19 cellular contexts compared by ENCODE assay signal in the genomic region with DNA sequence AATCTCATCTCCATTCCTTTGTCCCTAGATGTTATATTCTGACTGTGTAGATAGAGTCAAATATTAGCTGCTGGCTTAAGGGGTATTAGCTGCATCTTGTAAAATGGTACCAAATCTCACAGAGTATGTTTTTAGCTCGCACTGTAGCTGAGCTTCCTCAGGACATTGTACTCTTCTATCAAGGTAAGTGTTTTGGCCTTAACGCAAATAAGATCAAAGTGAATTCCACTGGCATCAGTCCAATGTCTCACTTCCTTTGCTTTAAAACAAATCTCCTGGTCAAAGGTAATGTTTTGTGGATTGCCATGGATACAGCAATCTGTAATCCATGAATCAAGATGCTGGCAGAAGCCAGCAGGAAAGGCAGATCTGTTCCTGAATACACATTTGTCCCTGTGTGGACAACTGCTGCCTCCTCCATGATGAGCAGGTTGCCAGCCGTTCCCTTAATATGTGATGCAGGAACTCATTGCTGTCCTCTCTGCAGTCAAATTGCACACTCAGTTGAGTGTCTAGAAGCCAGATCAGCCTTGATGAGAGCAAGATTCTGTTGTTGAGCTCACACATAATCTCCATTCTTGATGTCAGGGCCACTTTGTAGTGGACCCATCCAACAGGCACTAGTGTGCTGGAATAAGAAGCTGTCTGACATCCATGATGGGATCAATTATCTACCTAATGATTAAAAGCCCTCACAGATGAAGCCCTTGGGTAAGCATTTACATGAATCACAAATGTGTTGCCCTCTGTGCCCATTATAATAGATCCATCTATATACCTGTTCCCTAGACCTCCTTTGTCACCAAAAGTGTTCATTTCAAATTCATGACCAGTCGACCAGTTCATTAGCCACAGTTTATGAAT.
DNase-seq lines count a peak whose midpoint lies in the region; ATAC-seq, FAIRE-seq and TF ChIP-seq lines count a peak whose summit lies in the region.
"Had no signal": no experiment of that assay in that cellular context is flagged by ENCODE, and none has a peak within 500 bp of the region (broad histone marks: within the 10 kb centered on the region; RNA-seq: fewer than 3 reads in every experiment).

No MANE protein-coding gene starts in this region.

- CTCF ChIA-PET in PC-3 (lab: Charles Lee), result no interaction called here
- CTCF ChIA-PET in OCI-LY7 (lab: Charles Lee; ENCODE audit: unreplicated experiment), result no interaction called here

- H3K4me3 ChIP-seq in PC-3 (ENCODE audit: low read length), result no peak overlapping the region
- H3K4me3 ChIP-seq in pancreas, result no peak overlapping the region
- no peak overlapping the region for H3K4me3 ChIP-seq in stomach
- H3K4me3 ChIP-seq in OCI-LY7 (ENCODE audit: low read depth, low read length, poor library complexity, severe bottlenecking), result no peak overlapping the region
- H3K4me3 ChIP-seq: GM23248 had no signal

- H3K27ac ChIP-seq in PC-3 (ENCODE audit: low read length) (no peak overlapping the region), pancreas (peak overlapping the region in 3 of 4 donors; percentile 4 to 75 (median 74)), stomach (peak overlapping the region in 1 of 5 donors; percentile 40), OCI-LY7 (ENCODE audit: low read depth, low read length, poor library complexity, severe bottlenecking) (no peak overlapping the region)
- H3K27ac ChIP-seq: brain microvascular endothelial cell, GM23248 had no signal

- H3K27me3 ChIP-seq in PC-3 (ENCODE audit: low read length), result no peaks in the 10 kb centered on the region
- H3K27me3 ChIP-seq in pancreas, result no peaks in the 10 kb centered on the region
- H3K27me3 ChIP-seq in stomach, result no peaks in the 10 kb centered on the region
- H3K27me3 ChIP-seq: BE2C, brain microvascular endothelial cell had no signal

- TF ChIP-seq CTCF in PC-3 (conservative IDR thresholded peaks at IDR 0.05; ENCODE audit: low read depth, low read length), result no peak
- no peak for TF ChIP-seq CTCF in pancreas (IDR thresholded peaks at IDR 0.05)
- no peak for TF ChIP-seq CTCF in stomach (IDR thresholded peaks at IDR 0.05)
- TF ChIP-seq CTCF in OCI-LY7 (conservative IDR thresholded peaks at IDR 0.05; ENCODE audit: low read length), result no peak

- no peaks in the 10 kb centered on the region for H3K79me2 ChIP-seq in PC-3 (ENCODE audit: low read length)
- H3K79me2 ChIP-seq in OCI-LY7 (ENCODE audit: insufficient read depth, low read depth, low read length), result no peaks in the 10 kb centered on the region

- FAIRE-seq in pancreas (lab: Jason Lieb, UNC), result peak; percentile 51
- FAIRE-seq: RCC 7860 had no signal

- peak; percentile 100 for DNase-seq in HT-29 (ENCODE audit: low spot score)
- peak; percentile 50 for DNase-seq in PC-3
- DNase-seq in glomerular visceral epithelial cell (ENCODE audit: extremely low spot score), result peak; percentile 12
- peak in 3 of 6 donors; percentile 22 to 42 (median 35) for DNase-seq in pancreas
- no peak for DNase-seq in stomach
- no peak for DNase-seq in activated T-cell treated with anti-CD3 and anti-CD28 coated beads, Interleukin-2, amount 50 U/mL, for 48 hours
- DNase-seq in dedifferentiated amniotic fluid mesenchymal stem cell (ENCODE audit: extremely low spot score), result no peak
- no peak for DNase-seq in OCI-LY7 (ENCODE audit: low spot score)
- DNase-seq: activated B cell treated with CpG ODN at 0.5 μM for 24 hours; activated CD8-positive, alpha-beta memory T cell treated with anti-CD3 and anti-CD28 coated beads, Interleukin-2, amount 10 ng/mL, durations not matched to agents 7 days and 5 days; activated naive CD4-positive, alpha-beta T cell; BE2C; brain microvascular endothelial cell; DMS79 treated with DMSO at 0.1 percent for 48 hours; effector CD8-positive, alpha-beta T cell; GM23248; NCI-H1105; nucleus accumbens had no signal

- BruUV-seq in PC-3 (replicated peaks; lab: Mats Ljungman, UMichigan) (no TSS peak), OCI-LY7 (replicated peaks; lab: Mats Ljungman, UMichigan) (no TSS peak)

- H3K9ac ChIP-seq in PC-3 (ENCODE audit: low read length), result no peak overlapping the region
- H3K9ac ChIP-seq: GM23248 had no signal

- intact Hi-C loops in PC-3 (cut with micrococcal nuclease), result no loop called here
- intact Hi-C loops in pancreas (cut with DNase I), result no loop called here
- intact Hi-C loops in stomach (cut with DNase I; ENCODE audit: low total_unique reads), result no loop called here
- intact Hi-C loops in OCI-LY7 (cut with micrococcal nuclease; ENCODE audit: unreplicated experiment), result no loop called here

- no peaks in the 10 kb centered on the region for H3K9me2 ChIP-seq in PC-3 (replicated peaks; ENCODE audit: low read length)
- no peaks in the 10 kb centered on the region for H3K9me2 ChIP-seq in OCI-LY7 (ENCODE audit: insufficient read depth, low read length)

- peaks cover 7% of the 10 kb centered on the region; the same call in 1 of the 2 replicates for H3K4me1 ChIP-seq in PC-3 (ENCODE audit: insufficient read depth, low read length)
- peaks cover 3 to 41% (median 33%) of the 10 kb centered on the region in 3 donors for H3K4me1 ChIP-seq in pancreas
- peaks cover 0 to 24% (median 4%) of the 10 kb centered on the region in 4 donors for H3K4me1 ChIP-seq in stomach
- H3K4me1 ChIP-seq in OCI-LY7 (ENCODE audit: insufficient read depth, low read length, poor library complexity, severe bottlenecking), result no peaks in the 10 kb centered on the region
- H3K4me1 ChIP-seq: BE2C had no signal

- no peaks in the 10 kb centered on the region for H3K36me3 ChIP-seq in PC-3 (ENCODE audit: low read depth, low read length)
- H3K36me3 ChIP-seq in pancreas, result no peaks in the 10 kb centered on the region
- no peaks in the 10 kb centered on the region for H3K36me3 ChIP-seq in stomach
- no peaks in the 10 kb centered on the region for H3K36me3 ChIP-seq in OCI-LY7 (ENCODE audit: insufficient read depth, low read length)
- H3K36me3 ChIP-seq: BE2C, brain microvascular endothelial cell had no signal

- H3K4me2 ChIP-seq in PC-3 (ENCODE audit: low read length), result no peak overlapping the region
- no peak overlapping the region for H3K4me2 ChIP-seq in OCI-LY7 (ENCODE audit: low read length)

- WGBS in pancreas, 2 donors, result 35 to 38% methylated on average over 4 of the region's 4 CpGs
- 35 to 65% (median 43%) methylated on average over 4 of the region's 4 CpGs for WGBS in stomach, 5 donors

- no peak for ATAC-seq in PC-3
- ATAC-seq in pancreas, result peak; percentile 81 to 91 (median 87)
- ATAC-seq: activated CD8-positive, alpha-beta memory T cell treated with anti-CD3 and anti-CD28 coated beads, Interleukin-2, amount 10 ng/mL, durations not matched to agents 7 days and 5 days had no signal

- no peak for TF ChIP-seq EP300 in stomach (IDR thresholded peaks at IDR 0.05)

- H4K20me1 ChIP-seq in PC-3 (ENCODE audit: low read length) (no peaks in the 10 kb centered on the region), OCI-LY7 (ENCODE audit: insufficient read depth, low read length) (no peaks in the 10 kb centered on the region)

- TF ChIP-seq POLR2A in stomach (IDR thresholded peaks at IDR 0.05), result no peak

- H3K9me3 ChIP-seq in PC-3 (ENCODE audit: low read length) (no peaks in the 10 kb centered on the region), pancreas (no peaks in the 10 kb centered on the region), stomach (no peaks in the 10 kb centered on the region), OCI-LY7 (ENCODE audit: low read length) (no peaks in the 10 kb centered on the region)
- H3K9me3 ChIP-seq: BE2C had no signal

- H2AFZ ChIP-seq in PC-3 (ENCODE audit: low read length) (no peak overlapping the region), OCI-LY7 (ENCODE audit: low read length) (no peak overlapping the region)

- no peaks in the 10 kb centered on the region for H3F3A ChIP-seq in PC-3 (ENCODE audit: low read length, unreplicated experiment)

- POLR2A ChIA-PET in PC-3 (lab: Charles Lee; ENCODE audit: unreplicated experiment) (no interaction called here), OCI-LY7 (lab: Charles Lee) (interaction anchor here (1.7 kb wide), 1 partner anchor 16 kb away, joined by 4 read pairs; no protein-coding TSS in a partner anchor)

Comparison
In these comparisons a context has a peak if more than half of its experiments do, and no peak if none do; other contexts are left out.
1. DNase-seq: peak in HT-29 (single experiment), PC-3 (single experiment) and glomerular visceral epithelial cell (single experiment); none in stomach (single experiment), activated T-cell treated with anti-CD3 and anti-CD28 coated beads, Interleukin-2, amount 50 U/mL, for 48 hours (0 of 2), dedifferentiated amniotic fluid mesenchymal stem cell (single experiment) and OCI-LY7 (single experiment).
2. H3K27ac ChIP-seq: peak in pancreas (3 of 4); none in PC-3 (single experiment) and OCI-LY7 (single experiment).